ENCODE assay signal across 13 cellular contexts in genomic region chr1:116834605-116835004, GRCh38.
"Had no signal": no experiment of that assay in that cellular context is flagged by ENCODE, and none has a peak within 500 bp of the region (broad histone marks: within the 10 kb centered on the region; RNA-seq: fewer than 3 reads in every experiment).

No MANE protein-coding gene starts in this region.

- H3K27ac ChIP-seq: left lung, thyroid gland, vagina had no signal

- H3K9me3 ChIP-seq: thyroid gland, vagina had no signal

- ATAC-seq: left lung had no signal

- H3K4me1 ChIP-seq: left lung, thyroid gland, vagina had no signal

- H3K4me3 Mint-ChIP-seq: activated naive CD4-positive, alpha-beta T cell treated with anti-CD3 and anti-CD28 coated beads, Interleukin-2, amount 10 ng/mL, durations not matched to agents 7 days and 5 days; T-helper 2 cell treated with Interferon-gamma antibody and Interleukin-4, amounts not matched to agents 5 μg/mL and 100 μg/mL, for 36 hours had no signal

- H3K36me3 ChIP-seq: left lung, thyroid gland, vagina had no signal

- H3K4me3 ChIP-seq: left lung, skin epidermis, thyroid gland, vagina had no signal

- H3K27ac Mint-ChIP-seq: activated naive CD4-positive, alpha-beta T cell treated with anti-CD3 and anti-CD28 coated beads, Interleukin-2, amount 10 ng/mL, durations not matched to agents 7 days and 5 days; T-helper 2 cell treated with Interferon-gamma antibody and Interleukin-4, amounts not matched to agents 5 μg/mL and 100 μg/mL, for 36 hours had no signal

- DNase-seq: activated CD4-positive, alpha-beta T cell treated with anti-CD3 and anti-CD28 coated beads, Interleukin-2, amount 50 U/mL, for 4 hours; activated naive CD4-positive, alpha-beta T cell treated with anti-CD3 and anti-CD28 coated beads, Interleukin-2, amount 10 ng/mL, durations not matched to agents 7 days and 5 days; amygdala; cerebellar nuclear complex; dermis blood vessel endothelial cell; islet precursor cell; left lung; stimulated activated CD4-positive, alpha-beta T cell treated with anti-CD3 and anti-CD28 coated beads, Interleukin-4, amount 100 ng/mL, for 4 hours; SW 1271; thyroid gland had no signal

- H3K27me3 ChIP-seq: left lung, thyroid gland, vagina had no signal
